Comparison of ENCODE assay signal across 8 cellular contexts in genomic region chr5:19928556-19929421, GRCh38. TPM values are rescaled to one million over a fixed set of nuclear protein-coding genes. Genes with fewer than 3 reads are reported as not detected.
A peak's percentile ranks its signal among the peaks of the same experiment; 100 is the strongest.
DNase-seq lines count a peak whose midpoint lies in the region; ATAC-seq lines count a peak whose summit lies in the region.
"Had no signal": no experiment of that assay in that cellular context is flagged by ENCODE, and none has a peak within 500 bp of the region (broad histone marks: within the 10 kb centered on the region; RNA-seq: fewer than 3 reads in every experiment).

No MANE protein-coding gene starts in this region.

- peak overlapping the region; percentile 61; the same call in 1 of the 2 replicates for H3K27ac ChIP-seq in HUES64 (ENCODE audit: low read depth, low read length)

- ATAC-seq in GM18858 (IDR thresholded peaks at IDR 0.05; ENCODE audit: unreplicated experiment) (peak; percentile 51), HG02571 (IDR thresholded peaks at IDR 0.05; ENCODE audit: unreplicated experiment) (no peak)

- H3K9me3 ChIP-seq in HUES64 (ENCODE audit: insufficient read depth, low read depth, low read length) = no peaks in the 10 kb centered on the region

- no peaks in the 10 kb centered on the region for H3K36me3 ChIP-seq in HUES64 (ENCODE audit: insufficient read depth, low read length)

- DNase-seq in astrocyte of the hippocampus (ENCODE audit: low read depth, low spot score) = peak; percentile 69
- peak; percentile 42 for DNase-seq in mucosa of gallbladder (ENCODE audit: low spot score)
- DNase-seq in activated CD8-positive, alpha-beta memory T cell treated with anti-CD3 and anti-CD28 coated beads, Interleukin-2, amount 50 U/mL, for 4 hours = no peak
- DNase-seq in medulla oblongata (ENCODE audit: extremely low spot score) = no peak

- H3K27me3 ChIP-seq in HUES64 (ENCODE audit: insufficient read depth, low read length) = no peaks in the 10 kb centered on the region

- 0 out of 2 replicates have a peak overlapping the region, but pooled peaks have one; percentile 5 for H3K4me3 ChIP-seq in HUES64 (ENCODE audit: low read length)

- H3K4me1 ChIP-seq in HUES64 (ENCODE audit: insufficient read depth, low read length) = peaks cover 42% of the 10 kb centered on the region

- WGBS in HUES64 = 79% methylated on average over 2 of the region's 3 CpGs

- no peak overlapping the region for H3K9ac ChIP-seq in HUES64 (ENCODE audit: low read depth, low read length)

RNA-seq across cellular contexts. Expression of gene CDH18, which starts 59.2 kb away (rescaled TPM):
- polyA plus RNA-seq in HUES64 (2013, experiment 1 of 2) = 0.40 TPM
- 1.0 TPM for polyA plus RNA-seq in HUES64 (2013, experiment 2 of 2)
- 0.32 TPM for total RNA-seq in mucosa of gallbladder
- polyA plus RNA-seq: esophagus had no signal

Comparison
In these comparisons a context has a peak if more than half of its experiments do, and no peak if none do; other contexts are left out.
1. DNase-seq: peak in astrocyte of the hippocampus (single experiment) and mucosa of gallbladder (single experiment); none in activated CD8-positive, alpha-beta memory T cell treated with anti-CD3 and anti-CD28 coated beads, Interleukin-2, amount 50 U/mL, for 4 hours (single experiment) and medulla oblongata (single experiment).